In the genomic region with DNA sequence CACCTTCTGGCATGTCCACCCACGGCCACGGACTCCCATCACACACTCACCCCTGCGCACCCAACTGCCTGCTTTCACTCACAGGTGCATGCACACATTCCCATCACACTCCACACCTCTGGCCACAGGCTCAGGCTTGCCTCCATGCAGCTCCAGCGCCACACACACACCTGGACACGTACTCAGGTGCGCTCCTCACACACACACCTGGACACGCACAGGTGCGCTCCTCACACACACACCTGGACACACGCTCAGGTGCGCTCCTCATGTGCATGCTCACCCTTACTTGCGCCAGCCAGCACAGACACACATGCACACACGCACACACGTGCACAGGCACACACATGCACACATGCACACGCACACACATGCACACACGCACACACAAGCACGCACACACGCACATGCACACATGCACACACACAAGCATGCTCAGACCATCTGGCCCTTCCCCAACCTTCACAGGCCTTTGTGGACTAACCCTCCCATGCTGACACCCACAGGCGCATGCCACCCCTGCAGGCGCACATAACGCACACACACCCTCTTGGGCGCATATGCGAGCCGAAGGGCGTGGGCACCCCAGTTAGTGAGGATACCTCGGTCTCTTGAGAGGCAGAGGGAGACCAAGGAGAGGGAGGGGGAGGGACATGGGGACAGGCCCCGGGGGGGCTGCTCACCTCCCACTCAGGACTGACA, we compare ENCODE assay signal across 1 cellular context.
TF ChIP-seq lines count a peak whose summit lies in the region.

No MANE protein-coding gene starts in this region.

TF ChIP-seq in HepG2, 621 proteins besides CTCF, POLR2A, EP300 and RAD21:
- TF ChIP-seq, protein P1, sequence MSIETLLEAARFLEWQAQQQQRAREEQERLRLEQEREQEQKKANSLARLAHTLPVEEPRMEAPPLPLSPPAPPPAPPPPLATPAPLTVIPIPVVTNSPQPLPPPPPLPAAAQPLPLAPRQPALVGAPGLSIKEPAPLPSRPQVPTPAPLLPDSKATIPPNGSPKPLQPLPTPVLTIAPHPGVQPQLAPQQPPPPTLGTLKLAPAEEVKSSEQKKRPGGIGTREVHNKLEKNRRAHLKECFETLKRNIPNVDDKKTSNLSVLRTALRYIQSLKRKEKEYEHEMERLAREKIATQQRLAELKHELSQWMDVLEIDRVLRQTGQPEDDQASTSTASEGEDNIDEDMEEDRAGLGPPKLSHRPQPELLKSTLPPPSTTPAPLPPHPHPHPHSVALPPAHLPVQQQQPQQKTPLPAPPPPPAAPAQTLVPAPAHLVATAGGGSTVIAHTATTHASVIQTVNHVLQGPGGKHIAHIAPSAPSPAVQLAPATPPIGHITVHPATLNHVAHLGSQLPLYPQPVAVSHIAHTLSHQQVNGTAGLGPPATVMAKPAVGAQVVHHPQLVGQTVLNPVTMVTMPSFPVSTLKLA (IDR thresholded peaks at IDR 0.05) = peak; percentile 92
- TF ChIP-seq NPAS2 (CRISPR knock-in tag; IDR thresholded peaks at IDR 0.05; ENCODE audit: borderline replicate concordance) = no peak
- no peak for TF ChIP-seq ZFX (CRISPR knock-in tag; IDR thresholded peaks at IDR 0.05; ENCODE audit: low read depth)
